In the genomic region with DNA sequence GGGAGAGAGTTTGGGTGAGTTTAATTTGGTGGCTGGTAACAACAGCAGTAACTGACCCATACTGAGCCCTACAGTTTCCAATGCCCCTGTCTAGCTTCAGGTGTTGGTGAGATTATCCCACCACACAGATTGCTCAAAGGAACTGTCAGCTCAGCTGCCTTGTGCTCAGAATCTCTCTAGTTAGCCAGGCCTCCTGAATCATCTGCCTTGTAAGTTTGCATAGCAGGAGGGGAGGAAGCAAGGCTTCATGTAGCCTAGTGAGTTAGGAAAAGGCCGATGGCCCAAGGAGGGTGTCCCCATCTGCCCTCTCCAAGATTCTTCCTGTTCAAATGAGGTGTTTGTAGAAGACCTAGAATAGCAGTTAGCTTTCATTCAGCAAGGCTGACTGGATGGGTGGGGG, we compare ENCODE assay signal across 1 cellular context.
TF ChIP-seq lines count a peak whose summit lies in the region.

No MANE protein-coding gene starts in this region.

TF ChIP-seq in WTC11, 78 proteins besides CTCF, POLR2A, EP300 and RAD21 (continued from another document):
- TF ChIP-seq, protein P1, sequence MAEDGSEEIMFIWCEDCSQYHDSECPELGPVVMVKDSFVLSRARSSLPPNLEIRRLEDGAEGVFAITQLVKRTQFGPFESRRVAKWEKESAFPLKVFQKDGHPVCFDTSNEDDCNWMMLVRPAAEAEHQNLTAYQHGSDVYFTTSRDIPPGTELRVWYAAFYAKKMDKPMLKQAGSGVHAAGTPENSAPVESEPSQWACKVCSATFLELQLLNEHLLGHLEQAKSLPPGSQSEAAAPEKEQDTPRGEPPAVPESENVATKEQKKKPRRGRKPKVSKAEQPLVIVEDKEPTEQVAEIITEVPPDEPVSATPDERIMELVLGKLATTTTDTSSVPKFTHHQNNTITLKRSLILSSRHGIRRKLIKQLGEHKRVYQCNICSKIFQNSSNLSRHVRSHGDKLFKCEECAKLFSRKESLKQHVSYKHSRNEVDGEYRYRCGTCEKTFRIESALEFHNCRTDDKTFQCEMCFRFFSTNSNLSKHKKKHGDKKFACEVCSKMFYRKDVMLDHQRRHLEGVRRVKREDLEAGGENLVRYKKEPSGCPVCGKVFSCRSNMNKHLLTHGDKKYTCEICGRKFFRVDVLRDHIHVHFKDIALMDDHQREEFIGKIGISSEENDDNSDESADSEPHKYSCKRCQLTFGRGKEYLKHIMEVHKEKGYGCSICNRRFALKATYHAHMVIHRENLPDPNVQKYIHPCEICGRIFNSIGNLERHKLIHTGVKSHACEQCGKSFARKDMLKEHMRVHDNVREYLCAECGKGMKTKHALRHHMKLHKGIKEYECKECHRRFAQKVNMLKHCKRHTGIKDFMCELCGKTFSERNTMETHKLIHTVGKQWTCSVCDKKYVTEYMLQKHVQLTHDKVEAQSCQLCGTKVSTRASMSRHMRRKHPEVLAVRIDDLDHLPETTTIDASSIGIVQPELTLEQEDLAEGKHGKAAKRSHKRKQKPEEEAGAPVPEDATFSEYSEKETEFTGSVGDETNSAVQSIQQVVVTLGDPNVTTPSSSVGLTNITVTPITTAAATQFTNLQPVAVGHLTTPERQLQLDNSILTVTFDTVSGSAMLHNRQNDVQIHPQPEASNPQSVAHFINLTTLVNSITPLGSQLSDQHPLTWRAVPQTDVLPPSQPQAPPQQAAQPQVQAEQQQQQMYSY (CRISPR knock-in tag; IDR thresholded peaks at IDR 0.05) = no peak
- TF ChIP-seq ZNF219 (CRISPR knock-in tag; IDR thresholded peaks at IDR 0.05; ENCODE audit: borderline replicate concordance) = no peak
- TF ChIP-seq, protein P2, sequence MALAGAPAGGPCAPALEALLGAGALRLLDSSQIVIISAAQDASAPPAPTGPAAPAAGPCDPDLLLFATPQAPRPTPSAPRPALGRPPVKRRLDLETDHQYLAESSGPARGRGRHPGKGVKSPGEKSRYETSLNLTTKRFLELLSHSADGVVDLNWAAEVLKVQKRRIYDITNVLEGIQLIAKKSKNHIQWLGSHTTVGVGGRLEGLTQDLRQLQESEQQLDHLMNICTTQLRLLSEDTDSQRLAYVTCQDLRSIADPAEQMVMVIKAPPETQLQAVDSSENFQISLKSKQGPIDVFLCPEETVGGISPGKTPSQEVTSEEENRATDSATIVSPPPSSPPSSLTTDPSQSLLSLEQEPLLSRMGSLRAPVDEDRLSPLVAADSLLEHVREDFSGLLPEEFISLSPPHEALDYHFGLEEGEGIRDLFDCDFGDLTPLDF (CRISPR knock-in tag; IDR thresholded peaks at IDR 0.05) = no peak
- no peak for TF ChIP-seq NR1H2 (CRISPR knock-in tag; IDR thresholded peaks at IDR 0.05)
- TF ChIP-seq, protein P3, sequence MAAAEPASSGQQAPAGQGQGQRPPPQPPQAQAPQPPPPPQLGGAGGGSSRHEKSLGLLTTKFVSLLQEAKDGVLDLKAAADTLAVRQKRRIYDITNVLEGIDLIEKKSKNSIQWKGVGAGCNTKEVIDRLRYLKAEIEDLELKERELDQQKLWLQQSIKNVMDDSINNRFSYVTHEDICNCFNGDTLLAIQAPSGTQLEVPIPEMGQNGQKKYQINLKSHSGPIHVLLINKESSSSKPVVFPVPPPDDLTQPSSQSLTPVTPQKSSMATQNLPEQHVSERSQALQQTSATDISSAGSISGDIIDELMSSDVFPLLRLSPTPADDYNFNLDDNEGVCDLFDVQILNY (CRISPR knock-in tag; IDR thresholded peaks at IDR 0.05) = no peak
- no peak for TF ChIP-seq RORB (CRISPR knock-in tag; IDR thresholded peaks at IDR 0.05)
- TF ChIP-seq ZNF396 (CRISPR knock-in tag; IDR thresholded peaks at IDR 0.05; ENCODE audit: borderline replicate concordance) = no peak
